8 cellular contexts compared by ENCODE assay signal in genomic region chr11:6418199-6418957, GRCh38. TPM values are rescaled to one million over a fixed set of nuclear protein-coding genes. Genes with fewer than 3 reads are reported as not detected.
DNase-seq lines count a peak whose midpoint lies in the region; ATAC-seq, FAIRE-seq and TF ChIP-seq lines count a peak whose summit lies in the region.

No MANE protein-coding gene starts in this region.

- H3K4me1 Mint-ChIP-seq in activated CD8-positive, alpha-beta T cell treated with anti-CD3 and anti-CD28 coated beads for 36 hours (ENCODE audit: low read depth) = peaks cover 4% of the 10 kb centered on the region
- H3K4me1 Mint-ChIP-seq in activated T-helper 1 cell treated with anti-CD3 and anti-CD28 coated beads, Interleukin-12 subunit alpha, Interleukin-12 subunit beta, Interleukin-2, Interleukin-4 antibody, amounts not matched to agents 30 ng/mL and 10 ng/mL and 1 ng/mL, durations not matched to agents 14 hours and 24 hours and 36 hours (ENCODE audit: low read depth) = no peaks in the 10 kb centered on the region

- 90% methylated on average over 9 of the region's 40 CpGs for WGBS in A549 (ENCODE audit: missing lambda C conversion rate)

- H3K4me3 Mint-ChIP-seq in activated CD8-positive, alpha-beta T cell treated with anti-CD3 and anti-CD28 coated beads for 36 hours = no peak overlapping the region
- no peak overlapping the region for H3K4me3 Mint-ChIP-seq in activated T-helper 1 cell treated with anti-CD3 and anti-CD28 coated beads, Interleukin-12 subunit alpha, Interleukin-12 subunit beta, Interleukin-2, Interleukin-4 antibody, amounts not matched to agents 30 ng/mL and 10 ng/mL and 1 ng/mL, durations not matched to agents 14 hours and 24 hours and 36 hours

- H3K9me3 Mint-ChIP-seq in activated CD8-positive, alpha-beta T cell treated with anti-CD3 and anti-CD28 coated beads for 36 hours = no peaks in the 10 kb centered on the region
- H3K9me3 Mint-ChIP-seq in activated T-helper 1 cell treated with anti-CD3 and anti-CD28 coated beads, Interleukin-12 subunit alpha, Interleukin-12 subunit beta, Interleukin-2, Interleukin-4 antibody, amounts not matched to agents 30 ng/mL and 10 ng/mL and 1 ng/mL, durations not matched to agents 14 hours and 24 hours and 36 hours = no peaks in the 10 kb centered on the region

- POLR2A ChIA-PET in A549 (lab: Yijun Ruan, JAX) = interaction anchor here (0.6 to 2.0 kb wide), 21 partner anchors 8 to 265 kb away, joined by 3 to 26 read pairs (median 4); partner anchors contain the start of genes ARFIP2, MRPL17, SMPD1 and TIMM10B
- POLR2A ChIA-PET in activated CD8-positive, alpha-beta T cell treated with anti-CD3 and anti-CD28 coated beads for 36 hours (lab: Charles Lee) = interaction anchor here (0.6 to 3.4 kb wide), 9 partner anchors 11 to 328 kb away, joined by 3 to 17 read pairs (median 3); partner anchors contain the start of gene SMPD1

- intact Hi-C loops in activated CD8-positive, alpha-beta T cell treated with anti-CD3 and anti-CD28 coated beads for 36 hours (cut with micrococcal nuclease) = no loop called here
- intact Hi-C loops in activated T-helper 1 cell treated with anti-CD3 and anti-CD28 coated beads, Interleukin-12 subunit alpha, Interleukin-12 subunit beta, Interleukin-2, Interleukin-4 antibody, amounts not matched to agents 30 ng/mL and 10 ng/mL and 1 ng/mL, durations not matched to agents 14 hours and 24 hours and 36 hours (cut with micrococcal nuclease) = loop anchor here (2.0 kb wide), 3 partner anchors 16 to 98 kb away; partner anchors contain the start of gene CAVIN3

- no peak for FAIRE-seq in A549 (lab: Jason Lieb, UNC)

- no peaks in the 10 kb centered on the region for H3K36me3 Mint-ChIP-seq in activated CD8-positive, alpha-beta T cell treated with anti-CD3 and anti-CD28 coated beads for 36 hours (ENCODE audit: low read depth)
- no peaks in the 10 kb centered on the region for H3K36me3 Mint-ChIP-seq in activated T-helper 1 cell treated with anti-CD3 and anti-CD28 coated beads, Interleukin-12 subunit alpha, Interleukin-12 subunit beta, Interleukin-2, Interleukin-4 antibody, amounts not matched to agents 30 ng/mL and 10 ng/mL and 1 ng/mL, durations not matched to agents 14 hours and 24 hours and 36 hours (ENCODE audit: low read depth)

- no peak for TF ChIP-seq RAD21 in A549 (conservative IDR thresholded peaks at IDR 0.05 in 1 of 2, IDR thresholded peaks at IDR 0.05 in 1 of 2)

- peak overlapping the region; percentile 74 for H3K4me3 ChIP-seq in A549

- H3K27ac ChIP-seq in A549 = peak overlapping the region; percentile 85 to 95
- peak overlapping the region; percentile 90 for H3K27ac ChIP-seq in temporal lobe (ENCODE audit: low read depth, low read length)

- H3K27me3 Mint-ChIP-seq in activated CD8-positive, alpha-beta T cell treated with anti-CD3 and anti-CD28 coated beads for 36 hours = peaks cover 8% of the 10 kb centered on the region
- H3K27me3 Mint-ChIP-seq in activated T-helper 1 cell treated with anti-CD3 and anti-CD28 coated beads, Interleukin-12 subunit alpha, Interleukin-12 subunit beta, Interleukin-2, Interleukin-4 antibody, amounts not matched to agents 30 ng/mL and 10 ng/mL and 1 ng/mL, durations not matched to agents 14 hours and 24 hours and 36 hours (ENCODE audit: insufficient read depth) = peaks cover 26% of the 10 kb centered on the region

- TF ChIP-seq EP300 in A549 (IDR thresholded peaks at IDR 0.05) = no peak

- H3K9me3 ChIP-seq in A549 = no peaks in the 10 kb centered on the region

- peak; percentile 57 to 62 for ATAC-seq in A549
- peak; percentile 8 for ATAC-seq in GM18909 (IDR thresholded peaks at IDR 0.05; ENCODE audit: poor library complexity, unreplicated experiment)
- ATAC-seq in activated CD8-positive, alpha-beta T cell treated with anti-CD3 and anti-CD28 coated beads for 36 hours = no peak
- no peak for ATAC-seq in HG03025 (IDR thresholded peaks at IDR 0.05; ENCODE audit: low FRiP score, unreplicated experiment)

- H3K27ac Mint-ChIP-seq in activated CD8-positive, alpha-beta T cell treated with anti-CD3 and anti-CD28 coated beads for 36 hours = peak overlapping the region; percentile 40
- H3K27ac Mint-ChIP-seq in activated T-helper 1 cell treated with anti-CD3 and anti-CD28 coated beads, Interleukin-12 subunit alpha, Interleukin-12 subunit beta, Interleukin-2, Interleukin-4 antibody, amounts not matched to agents 30 ng/mL and 10 ng/mL and 1 ng/mL, durations not matched to agents 14 hours and 24 hours and 36 hours = no peak overlapping the region

- CTCF ChIA-PET in A549 (lab: Yijun Ruan, JAX) = interaction anchor here (0.6 to 2.8 kb wide), 9 partner anchors 8 to 54 kb away, joined by 3 to 10 read pairs (median 4); partner anchors contain the start of gene HPX
- CTCF ChIA-PET in activated CD8-positive, alpha-beta T cell treated with anti-CD3 and anti-CD28 coated beads for 36 hours (lab: Charles Lee) = interaction anchor here (0.7 to 7.3 kb wide), 13 partner anchors 8 to 113 kb away, joined by 3 to 60 read pairs (median 6); partner anchors contain the start of genes ARFIP2, SMPD1 and TIMM10B

- no peak for TF ChIP-seq POLR2A in A549 (IDR thresholded peaks at IDR 0.05; ENCODE audit: low read length)

- DNase-seq in A549 (ENCODE audit: low read depth in 1 of 2, low spot score in 1 of 2) = no peak
- DNase-seq in activated CD8-positive, alpha-beta T cell treated with anti-CD3 and anti-CD28 coated beads for 36 hours = peak; percentile 22
- peak; percentile 9 for DNase-seq in iris pigment epithelial cell (ENCODE audit: low read depth)
- no peak for DNase-seq in GM10266 (ENCODE audit: extremely low spot score)
- DNase-seq in activated T-helper 1 cell treated with anti-CD3 and anti-CD28 coated beads, Interleukin-12 subunit alpha, Interleukin-12 subunit beta, Interleukin-2, Interleukin-4 antibody, amounts not matched to agents 30 ng/mL and 10 ng/mL and 1 ng/mL, durations not matched to agents 14 hours and 24 hours and 36 hours (ENCODE audit: low spot score) = no peak

- TF ChIP-seq CTCF in A549 (IDR thresholded peaks at IDR 0.05) (no peak), GM10266 (IDR thresholded peaks at IDR 0.05; ENCODE audit: control insufficient read depth, insufficient read depth, low read depth, missing control alignments) (no peak)
- TF ChIP-seq CTCF in activated CD8-positive, alpha-beta T cell treated with anti-CD3 and anti-CD28 coated beads for 36 hours (IDR thresholded peaks at IDR 0.05) = no peak

- H3K4me1 ChIP-seq in A549 = peaks cover 6% of the 10 kb centered on the region

- peak overlapping the region; percentile 76 for H3K4me2 ChIP-seq in A549

TF ChIP-seq in A549, 52 proteins besides CTCF, POLR2A, EP300 and RAD21 (continues in another document):
- TF ChIP-seq HOXA7 (CRISPR knock-in tag; IDR thresholded peaks at IDR 0.05) = no peak
- no peak for TF ChIP-seq TFCP2L1 (CRISPR knock-in tag; IDR thresholded peaks at IDR 0.05)
- TF ChIP-seq JUNB (IDR thresholded peaks at IDR 0.05) = no peak
- no peak for TF ChIP-seq RFX5 (IDR thresholded peaks at IDR 0.05)
- TF ChIP-seq SREBF2 (IDR thresholded peaks at IDR 0.05) = no peak

RNA-seq across cellular contexts. Expression of gene APBB1, which starts 0.5 kb away (rescaled TPM):
- polyA plus RNA-seq in A549 (2011; rRNA removed) (13.6 and 17.2 TPM in 2 replicates), A549 (2017; fragmentation: RNase III; extraction: RNeasy Plus Mini Kit Qiagen cat#74134 plus additional on column Dnase treatment) (14.4 to 18.5 TPM (median 16.4 TPM) in 3 replicates)
- polyA plus RNA-seq in A549 (2012; cell fraction: cytosol; rRNA removed) = 16.9 and 19.0 TPM in 2 replicates
- 25.6 and 26.3 TPM in 2 replicates for polyA plus RNA-seq in A549 (2012; cell fraction: nucleus; rRNA removed)
- polyA minus RNA-seq in A549 (2011; rRNA and poly(A)+ RNA removed) = 31.3 and 32.8 TPM in 2 replicates
- 10 to 100 TPM; 28.1 to 31.1 TPM for total RNA-seq in activated CD8-positive, alpha-beta T cell treated with anti-CD3 and anti-CD28 coated beads for 36 hours
- total RNA-seq in temporal lobe = 202 TPM
- total RNA-seq in activated T-helper 1 cell treated with anti-CD3 and anti-CD28 coated beads, Interleukin-12 subunit alpha, Interleukin-12 subunit beta, Interleukin-2, Interleukin-4 antibody, amounts not matched to agents 30 ng/mL and 10 ng/mL and 1 ng/mL, durations not matched to agents 14 hours and 24 hours and 36 hours = 16.5 and 16.8 TPM in 2 replicates

RNA-seq across cellular contexts. Expression of gene HPX, which starts 22.4 kb away (rescaled TPM):
- polyA plus RNA-seq in A549 (2011; rRNA removed) (0.66 and 1.5 TPM in 2 replicates), A549 (2017; fragmentation: RNase III; extraction: RNeasy Plus Mini Kit Qiagen cat#74134 plus additional on column Dnase treatment) (0.35 to 0.70 TPM (median 0.57 TPM) in 3 replicates)
- 0.36 and 0.44 TPM in 2 replicates for polyA plus RNA-seq in A549 (2012; cell fraction: cytosol; rRNA removed)
- 3.1 and 5.6 TPM in 2 replicates for polyA plus RNA-seq in A549 (2012; cell fraction: nucleus; rRNA removed)
- polyA minus RNA-seq in A549 (2011; rRNA and poly(A)+ RNA removed) = 2.3 and 2.6 TPM in 2 replicates
- not detected for total RNA-seq in activated CD8-positive, alpha-beta T cell treated with anti-CD3 and anti-CD28 coated beads for 36 hours
- total RNA-seq in temporal lobe = 1.5 TPM
- 1.2 TPM in 1 of 2 replicates, not detected in the other for total RNA-seq in activated T-helper 1 cell treated with anti-CD3 and anti-CD28 coated beads, Interleukin-12 subunit alpha, Interleukin-12 subunit beta, Interleukin-2, Interleukin-4 antibody, amounts not matched to agents 30 ng/mL and 10 ng/mL and 1 ng/mL, durations not matched to agents 14 hours and 24 hours and 36 hours

RNA-seq across cellular contexts. Expression of gene SMPD1, which starts 28.1 kb away (rescaled TPM):
- polyA plus RNA-seq in A549 (2011; rRNA removed) = 5.1 and 5.5 TPM in 2 replicates
- 5.2 and 6.7 TPM in 2 replicates for polyA plus RNA-seq in A549 (2012; cell fraction: cytosol; rRNA removed)
- 9.4 and 10.6 TPM in 2 replicates for polyA plus RNA-seq in A549 (2012; cell fraction: nucleus; rRNA removed)
- 5.7 to 6.8 TPM (median 6.5 TPM) in 3 replicates for polyA plus RNA-seq in A549 (2017; fragmentation: RNase III; extraction: RNeasy Plus Mini Kit Qiagen cat#74134 plus additional on column Dnase treatment)
- 7.1 and 8.0 TPM in 2 replicates for polyA minus RNA-seq in A549 (2011; rRNA and poly(A)+ RNA removed)
- total RNA-seq in activated CD8-positive, alpha-beta T cell treated with anti-CD3 and anti-CD28 coated beads for 36 hours = 10 to 100 TPM; 10.6 to 11.2 TPM
- total RNA-seq in temporal lobe = 12.8 TPM
- total RNA-seq in activated T-helper 1 cell treated with anti-CD3 and anti-CD28 coated beads, Interleukin-12 subunit alpha, Interleukin-12 subunit beta, Interleukin-2, Interleukin-4 antibody, amounts not matched to agents 30 ng/mL and 10 ng/mL and 1 ng/mL, durations not matched to agents 14 hours and 24 hours and 36 hours = 8.5 and 9.4 TPM in 2 replicates

RNA-seq across cellular contexts. Expression of gene TRIM3, which starts 55.4 kb away (rescaled TPM):
- polyA plus RNA-seq in A549 (2011; rRNA removed) = 10.0 and 11.3 TPM in 2 replicates
- 14.2 and 15.4 TPM in 2 replicates for polyA plus RNA-seq in A549 (2012; cell fraction: cytosol; rRNA removed)
- polyA plus RNA-seq in A549 (2012; cell fraction: nucleus; rRNA removed) = 81.0 and 86.4 TPM in 2 replicates
- polyA plus RNA-seq in A549 (2017; fragmentation: RNase III; extraction: RNeasy Plus Mini Kit Qiagen cat#74134 plus additional on column Dnase treatment) = 17.5 to 19.8 TPM (median 19.6 TPM) in 3 replicates
- 9.8 and 13.2 TPM in 2 replicates for polyA minus RNA-seq in A549 (2011; rRNA and poly(A)+ RNA removed)
- 1 to 10 TPM; 4.4 to 5.5 TPM for total RNA-seq in activated CD8-positive, alpha-beta T cell treated with anti-CD3 and anti-CD28 coated beads for 36 hours
- 38.8 TPM for total RNA-seq in temporal lobe
- 2.4 and 3.1 TPM in 2 replicates for total RNA-seq in activated T-helper 1 cell treated with anti-CD3 and anti-CD28 coated beads, Interleukin-12 subunit alpha, Interleukin-12 subunit beta, Interleukin-2, Interleukin-4 antibody, amounts not matched to agents 30 ng/mL and 10 ng/mL and 1 ng/mL, durations not matched to agents 14 hours and 24 hours and 36 hours

Comparison
In these comparisons a context has a peak if more than half of its experiments do, and no peak if none do; other contexts are left out.
1. ATAC-seq: peak in A549 (2 of 2) and GM18909 (single experiment); none in activated CD8-positive, alpha-beta T cell treated with anti-CD3 and anti-CD28 coated beads for 36 hours (single experiment) and HG03025 (single experiment).
2. DNase-seq: peak in activated CD8-positive, alpha-beta T cell treated with anti-CD3 and anti-CD28 coated beads for 36 hours (single experiment) and iris pigment epithelial cell (single experiment); none in A549 (0 of 2), GM10266 (single experiment) and activated T-helper 1 cell treated with anti-CD3 and anti-CD28 coated beads, Interleukin-12 subunit alpha, Interleukin-12 subunit beta, Interleukin-2, Interleukin-4 antibody, amounts not matched to agents 30 ng/mL and 10 ng/mL and 1 ng/mL, durations not matched to agents 14 hours and 24 hours and 36 hours (single experiment).